ENCODE assay signal across 1 cellular context in genomic region chr5:140870221-140871201, GRCh38.
TF ChIP-seq lines count a peak whose summit lies in the region.

No MANE protein-coding gene starts in this region.

TF ChIP-seq in WTC11, 78 proteins besides CTCF, POLR2A, EP300 and RAD21 (continued from another document):
- no peak for TF ChIP-seq CDX4 (CRISPR knock-in tag; IDR thresholded peaks at IDR 0.05; ENCODE audit: borderline replicate concordance)
